In the genomic region with DNA sequence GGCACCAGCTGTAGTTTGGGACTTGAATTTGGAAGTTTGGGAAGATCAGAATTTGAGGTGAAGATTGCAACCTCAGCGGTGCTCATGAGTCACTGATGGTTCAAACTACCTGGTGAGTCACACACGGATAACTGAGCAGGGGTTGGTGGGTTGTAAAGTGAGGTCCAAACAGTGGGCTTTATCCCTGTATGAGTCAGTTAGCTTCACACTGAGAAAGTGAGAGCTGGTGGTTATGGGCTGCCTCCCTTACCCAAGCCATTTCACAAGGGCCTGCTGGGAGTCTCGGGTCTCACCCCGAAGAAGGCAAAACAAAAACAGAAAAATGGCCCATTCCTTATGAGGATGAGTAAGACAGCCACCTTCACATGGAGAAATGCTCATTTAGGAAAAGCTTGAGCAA, we compare ENCODE assay signal across 11 cellular contexts.
DNase-seq lines count a peak whose midpoint lies in the region; ATAC-seq and TF ChIP-seq lines count a peak whose summit lies in the region.
"Had no signal": no experiment of that assay in that cellular context is flagged by ENCODE, and none has a peak within 500 bp of the region (broad histone marks: within the 10 kb centered on the region; RNA-seq: fewer than 3 reads in every experiment).

No MANE protein-coding gene starts in this region.

- no peak overlapping the region for H3K4me3 Mint-ChIP-seq in activated T-cell treated with anti-CD3 and anti-CD28 coated beads, Interleukin-2, amount 50 U/mL, for 24 hours
- no peak overlapping the region for H3K4me3 Mint-ChIP-seq in activated T-helper 1 cell treated with anti-CD3 and anti-CD28 coated beads, Interleukin-12 subunit alpha, Interleukin-12 subunit beta, Interleukin-2, Interleukin-4 antibody, amounts not matched to agents 30 ng/mL and 10 ng/mL and 1 ng/mL, durations not matched to agents 14 hours and 24 hours and 36 hours
- H3K4me3 Mint-ChIP-seq: brain had no signal

- no peak for TF ChIP-seq CTCF in epithelial cell of esophagus (IDR thresholded peaks at IDR 0.05; ENCODE audit: insufficient read depth, low read depth, low read length, missing control alignments)

- H3K4me3 ChIP-seq in epithelial cell of esophagus (ENCODE audit: low read length): no peak overlapping the region

- DNase-seq in activated T-cell treated with anti-CD3 and anti-CD28 coated beads, Interleukin-2, amount 50 U/mL, for 24 hours: no peak
- no peak for DNase-seq in activated T-cell treated with anti-CD3 and anti-CD28 coated beads, Interleukin-2, amount 50 U/mL, for 1 hour
- DNase-seq in RKO (ENCODE audit: low spot score) (peak; percentile 67), epithelial cell of esophagus (ENCODE audit: low read depth) (peak; percentile 74), smooth muscle cell of the brain vasculature (ENCODE audit: low read depth, low spot score) (peak; percentile 73), NCI-H82 treated with DMSO at 0.1 percent for 48 hours (lab: John Stamatoyannopoulos, UW; ENCODE audit: unreplicated experiment) (no peak)
- no peak for DNase-seq in activated T-helper 1 cell treated with anti-CD3 and anti-CD28 coated beads, Interleukin-12 subunit alpha, Interleukin-12 subunit beta, Interleukin-2, Interleukin-4 antibody, amounts not matched to agents 30 ng/mL and 10 ng/mL and 1 ng/mL, durations not matched to agents 14 hours and 24 hours and 36 hours (ENCODE audit: low spot score)
- DNase-seq: AML-193, NCI-H510A treated with DMSO at 0.1 percent for 48 hours had no signal

- intact Hi-C loops in activated T-helper 1 cell treated with anti-CD3 and anti-CD28 coated beads, Interleukin-12 subunit alpha, Interleukin-12 subunit beta, Interleukin-2, Interleukin-4 antibody, amounts not matched to agents 30 ng/mL and 10 ng/mL and 1 ng/mL, durations not matched to agents 14 hours and 24 hours and 36 hours (cut with micrococcal nuclease): no loop called here

- H3K9me3 Mint-ChIP-seq in activated T-cell treated with anti-CD3 and anti-CD28 coated beads, Interleukin-2, amount 50 U/mL, for 24 hours: peaks cover 6% of the 10 kb centered on the region
- peaks cover 14% of the 10 kb centered on the region for H3K9me3 Mint-ChIP-seq in activated T-helper 1 cell treated with anti-CD3 and anti-CD28 coated beads, Interleukin-12 subunit alpha, Interleukin-12 subunit beta, Interleukin-2, Interleukin-4 antibody, amounts not matched to agents 30 ng/mL and 10 ng/mL and 1 ng/mL, durations not matched to agents 14 hours and 24 hours and 36 hours

- H3K4me1 Mint-ChIP-seq in activated T-cell treated with anti-CD3 and anti-CD28 coated beads, Interleukin-2, amount 50 U/mL, for 24 hours (ENCODE audit: low read depth): peaks cover 33% of the 10 kb centered on the region
- H3K4me1 Mint-ChIP-seq in activated T-helper 1 cell treated with anti-CD3 and anti-CD28 coated beads, Interleukin-12 subunit alpha, Interleukin-12 subunit beta, Interleukin-2, Interleukin-4 antibody, amounts not matched to agents 30 ng/mL and 10 ng/mL and 1 ng/mL, durations not matched to agents 14 hours and 24 hours and 36 hours (ENCODE audit: low read depth): peaks cover 19% of the 10 kb centered on the region

- no peak for ATAC-seq in HG03571 (IDR thresholded peaks at IDR 0.05; ENCODE audit: unreplicated experiment)

- H3K27ac Mint-ChIP-seq in activated T-cell treated with anti-CD3 and anti-CD28 coated beads, Interleukin-2, amount 50 U/mL, for 24 hours: peak overlapping the region; percentile 5
- H3K27ac Mint-ChIP-seq in activated T-helper 1 cell treated with anti-CD3 and anti-CD28 coated beads, Interleukin-12 subunit alpha, Interleukin-12 subunit beta, Interleukin-2, Interleukin-4 antibody, amounts not matched to agents 30 ng/mL and 10 ng/mL and 1 ng/mL, durations not matched to agents 14 hours and 24 hours and 36 hours: no peak overlapping the region
- H3K27ac Mint-ChIP-seq: brain had no signal

- no peaks in the 10 kb centered on the region for H3K27me3 Mint-ChIP-seq in activated T-cell treated with anti-CD3 and anti-CD28 coated beads, Interleukin-2, amount 50 U/mL, for 24 hours
- peaks cover 1% of the 10 kb centered on the region for H3K27me3 Mint-ChIP-seq in activated T-helper 1 cell treated with anti-CD3 and anti-CD28 coated beads, Interleukin-12 subunit alpha, Interleukin-12 subunit beta, Interleukin-2, Interleukin-4 antibody, amounts not matched to agents 30 ng/mL and 10 ng/mL and 1 ng/mL, durations not matched to agents 14 hours and 24 hours and 36 hours (ENCODE audit: insufficient read depth)

- no peaks in the 10 kb centered on the region for H3K36me3 Mint-ChIP-seq in activated T-cell treated with anti-CD3 and anti-CD28 coated beads, Interleukin-2, amount 50 U/mL, for 24 hours (ENCODE audit: low read depth)
- H3K36me3 Mint-ChIP-seq in activated T-helper 1 cell treated with anti-CD3 and anti-CD28 coated beads, Interleukin-12 subunit alpha, Interleukin-12 subunit beta, Interleukin-2, Interleukin-4 antibody, amounts not matched to agents 30 ng/mL and 10 ng/mL and 1 ng/mL, durations not matched to agents 14 hours and 24 hours and 36 hours (ENCODE audit: low read depth): peaks cover 9% of the 10 kb centered on the region
- H3K36me3 Mint-ChIP-seq: brain had no signal

Comparison
In these comparisons a context has a peak if more than half of its experiments do, and no peak if none do; other contexts are left out.
1. DNase-seq: peak in RKO (single experiment), epithelial cell of esophagus (single experiment) and smooth muscle cell of the brain vasculature (single experiment); none in activated T-cell treated with anti-CD3 and anti-CD28 coated beads, Interleukin-2, amount 50 U/mL, for 24 hours (single experiment), activated T-cell treated with anti-CD3 and anti-CD28 coated beads, Interleukin-2, amount 50 U/mL, for 1 hour (single experiment), activated T-helper 1 cell treated with anti-CD3 and anti-CD28 coated beads, Interleukin-12 subunit alpha, Interleukin-12 subunit beta, Interleukin-2, Interleukin-4 antibody, amounts not matched to agents 30 ng/mL and 10 ng/mL and 1 ng/mL, durations not matched to agents 14 hours and 24 hours and 36 hours (single experiment) and NCI-H82 treated with DMSO at 0.1 percent for 48 hours (single experiment).